ENCODE assay signal across 1 cellular context in the genomic region with DNA sequence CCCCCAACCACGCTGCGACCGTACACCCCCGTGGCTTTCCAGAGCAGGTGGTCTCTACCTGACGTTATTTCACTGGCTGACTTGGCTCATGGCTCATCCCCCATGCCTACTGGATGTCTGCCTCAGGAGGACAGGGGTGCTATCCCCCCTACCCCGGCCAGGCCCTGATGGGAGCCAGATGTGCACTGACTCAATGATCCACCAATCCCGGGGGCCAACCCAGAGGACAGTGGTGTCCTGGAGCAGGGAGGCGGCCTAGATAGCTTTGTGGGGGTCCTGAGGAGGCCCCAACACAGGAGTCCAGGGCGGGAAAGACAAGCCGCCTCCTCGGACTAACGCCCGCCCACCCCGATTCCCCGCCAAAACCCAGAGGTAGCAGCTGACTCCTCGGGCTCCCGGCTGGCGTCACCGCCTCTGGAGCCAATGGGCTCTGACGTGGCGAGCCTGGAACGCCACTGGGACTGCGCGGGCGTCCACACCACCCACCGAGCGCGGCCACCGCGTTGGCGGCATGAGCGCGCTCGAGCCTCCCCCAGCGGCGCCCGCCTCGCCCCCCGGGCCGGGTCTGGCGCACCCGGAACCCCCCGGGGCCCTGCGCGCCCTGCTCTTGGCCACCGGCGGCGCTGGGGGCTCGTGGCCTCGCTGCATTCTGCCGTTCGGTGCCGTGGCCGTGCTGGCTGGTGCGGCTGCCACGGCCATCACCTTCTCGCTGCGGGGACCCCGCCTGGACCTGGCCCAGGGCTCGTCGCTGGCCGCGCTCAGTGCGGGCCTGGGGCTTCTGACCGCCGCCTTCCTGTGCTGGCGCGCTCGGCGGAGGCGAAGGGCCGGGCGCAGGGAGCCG.
A peak's percentile ranks its signal among the peaks of the same experiment; 100 is the strongest.
TF ChIP-seq lines count a peak whose summit lies in the region.

No MANE protein-coding gene starts in this region.

TF ChIP-seq in WTC11, 78 proteins besides CTCF, POLR2A, EP300 and RAD21 (continued from another document and continues in another):
- TF ChIP-seq ARID4B (CRISPR knock-in tag; IDR thresholded peaks at IDR 0.05; ENCODE audit: borderline replicate concordance) (peak; percentile 52; the same call in 1 of the 2 replicates), ZNF281 (CRISPR knock-in tag; IDR thresholded peaks at IDR 0.05) (no peak), RORB (CRISPR knock-in tag; IDR thresholded peaks at IDR 0.05) (no peak), E2F5 (CRISPR knock-in tag; IDR thresholded peaks at IDR 0.05) (peak; percentile 78; the same call in 1 of the 2 replicates), FOXJ3 (CRISPR knock-in tag; IDR thresholded peaks at IDR 0.05; ENCODE audit: borderline replicate concordance) (no peak), MLX (CRISPR knock-in tag; IDR thresholded peaks at IDR 0.05) (no peak), ZNF423 (CRISPR knock-in tag; IDR thresholded peaks at IDR 0.05) (peak; percentile 87), NR1H2 (CRISPR knock-in tag; IDR thresholded peaks at IDR 0.05) (no peak), AR (CRISPR knock-in tag; IDR thresholded peaks at IDR 0.05) (no peak), RELA (CRISPR knock-in tag; IDR thresholded peaks at IDR 0.05; ENCODE audit: borderline replicate concordance) (no peak), USF1 (CRISPR knock-in tag; IDR thresholded peaks at IDR 0.05) (peak; percentile 52), SMAD3 (CRISPR knock-in tag; IDR thresholded peaks at IDR 0.05; ENCODE audit: borderline replicate concordance) (no peak), CREB1 (CRISPR knock-in tag; IDR thresholded peaks at IDR 0.05) (no peak), CBFB (CRISPR knock-in tag; IDR thresholded peaks at IDR 0.05; ENCODE audit: low read depth) (no peak), FOXP1 (CRISPR knock-in tag; IDR thresholded peaks at IDR 0.05; ENCODE audit: borderline replicate concordance) (peak; percentile 11; the same call in 1 of the 2 replicates), TP53 (CRISPR knock-in tag; IDR thresholded peaks at IDR 0.05) (no peak), ZNF512 (CRISPR knock-in tag; IDR thresholded peaks at IDR 0.05; ENCODE audit: borderline replicate concordance) (no peak), ETV6 (CRISPR knock-in tag; IDR thresholded peaks at IDR 0.05) (0 out of 2 replicates have a peak, but pooled peaks have one; percentile 27), E2F4 (CRISPR knock-in tag; IDR thresholded peaks at IDR 0.05; ENCODE audit: borderline replicate concordance, low read depth) (no peak), IRF1 (CRISPR knock-in tag; IDR thresholded peaks at IDR 0.05) (no peak), MYBL2 (CRISPR knock-in tag; IDR thresholded peaks at IDR 0.05) (no peak), ZNF396 (CRISPR knock-in tag; IDR thresholded peaks at IDR 0.05; ENCODE audit: borderline replicate concordance) (no peak), ZNF121 (CRISPR knock-in tag; IDR thresholded peaks at IDR 0.05) (no peak), JAZF1 (CRISPR knock-in tag; IDR thresholded peaks at IDR 0.05) (no peak), EMX1 (CRISPR knock-in tag; IDR thresholded peaks at IDR 0.05) (no peak), PRRX2 (CRISPR knock-in tag; IDR thresholded peaks at IDR 0.05) (no peak)
- TF ChIP-seq, protein P1, sequence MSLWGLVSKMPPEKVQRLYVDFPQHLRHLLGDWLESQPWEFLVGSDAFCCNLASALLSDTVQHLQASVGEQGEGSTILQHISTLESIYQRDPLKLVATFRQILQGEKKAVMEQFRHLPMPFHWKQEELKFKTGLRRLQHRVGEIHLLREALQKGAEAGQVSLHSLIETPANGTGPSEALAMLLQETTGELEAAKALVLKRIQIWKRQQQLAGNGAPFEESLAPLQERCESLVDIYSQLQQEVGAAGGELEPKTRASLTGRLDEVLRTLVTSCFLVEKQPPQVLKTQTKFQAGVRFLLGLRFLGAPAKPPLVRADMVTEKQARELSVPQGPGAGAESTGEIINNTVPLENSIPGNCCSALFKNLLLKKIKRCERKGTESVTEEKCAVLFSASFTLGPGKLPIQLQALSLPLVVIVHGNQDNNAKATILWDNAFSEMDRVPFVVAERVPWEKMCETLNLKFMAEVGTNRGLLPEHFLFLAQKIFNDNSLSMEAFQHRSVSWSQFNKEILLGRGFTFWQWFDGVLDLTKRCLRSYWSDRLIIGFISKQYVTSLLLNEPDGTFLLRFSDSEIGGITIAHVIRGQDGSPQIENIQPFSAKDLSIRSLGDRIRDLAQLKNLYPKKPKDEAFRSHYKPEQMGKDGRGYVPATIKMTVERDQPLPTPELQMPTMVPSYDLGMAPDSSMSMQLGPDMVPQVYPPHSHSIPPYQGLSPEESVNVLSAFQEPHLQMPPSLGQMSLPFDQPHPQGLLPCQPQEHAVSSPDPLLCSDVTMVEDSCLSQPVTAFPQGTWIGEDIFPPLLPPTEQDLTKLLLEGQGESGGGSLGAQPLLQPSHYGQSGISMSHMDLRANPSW (CRISPR knock-in tag; conservative IDR thresholded peaks at IDR 0.05; ENCODE audit: low read depth): no peak; the same call in 1 of the 2 replicates
- TF ChIP-seq, protein P2, sequence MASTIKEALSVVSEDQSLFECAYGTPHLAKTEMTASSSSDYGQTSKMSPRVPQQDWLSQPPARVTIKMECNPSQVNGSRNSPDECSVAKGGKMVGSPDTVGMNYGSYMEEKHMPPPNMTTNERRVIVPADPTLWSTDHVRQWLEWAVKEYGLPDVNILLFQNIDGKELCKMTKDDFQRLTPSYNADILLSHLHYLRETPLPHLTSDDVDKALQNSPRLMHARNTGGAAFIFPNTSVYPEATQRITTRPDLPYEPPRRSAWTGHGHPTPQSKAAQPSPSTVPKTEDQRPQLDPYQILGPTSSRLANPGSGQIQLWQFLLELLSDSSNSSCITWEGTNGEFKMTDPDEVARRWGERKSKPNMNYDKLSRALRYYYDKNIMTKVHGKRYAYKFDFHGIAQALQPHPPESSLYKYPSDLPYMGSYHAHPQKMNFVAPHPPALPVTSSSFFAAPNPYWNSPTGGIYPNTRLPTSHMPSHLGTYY (CRISPR knock-in tag; IDR thresholded peaks at IDR 0.05): no peak
